Comparison of ENCODE assay signal across 17 cellular contexts in the genomic region with DNA sequence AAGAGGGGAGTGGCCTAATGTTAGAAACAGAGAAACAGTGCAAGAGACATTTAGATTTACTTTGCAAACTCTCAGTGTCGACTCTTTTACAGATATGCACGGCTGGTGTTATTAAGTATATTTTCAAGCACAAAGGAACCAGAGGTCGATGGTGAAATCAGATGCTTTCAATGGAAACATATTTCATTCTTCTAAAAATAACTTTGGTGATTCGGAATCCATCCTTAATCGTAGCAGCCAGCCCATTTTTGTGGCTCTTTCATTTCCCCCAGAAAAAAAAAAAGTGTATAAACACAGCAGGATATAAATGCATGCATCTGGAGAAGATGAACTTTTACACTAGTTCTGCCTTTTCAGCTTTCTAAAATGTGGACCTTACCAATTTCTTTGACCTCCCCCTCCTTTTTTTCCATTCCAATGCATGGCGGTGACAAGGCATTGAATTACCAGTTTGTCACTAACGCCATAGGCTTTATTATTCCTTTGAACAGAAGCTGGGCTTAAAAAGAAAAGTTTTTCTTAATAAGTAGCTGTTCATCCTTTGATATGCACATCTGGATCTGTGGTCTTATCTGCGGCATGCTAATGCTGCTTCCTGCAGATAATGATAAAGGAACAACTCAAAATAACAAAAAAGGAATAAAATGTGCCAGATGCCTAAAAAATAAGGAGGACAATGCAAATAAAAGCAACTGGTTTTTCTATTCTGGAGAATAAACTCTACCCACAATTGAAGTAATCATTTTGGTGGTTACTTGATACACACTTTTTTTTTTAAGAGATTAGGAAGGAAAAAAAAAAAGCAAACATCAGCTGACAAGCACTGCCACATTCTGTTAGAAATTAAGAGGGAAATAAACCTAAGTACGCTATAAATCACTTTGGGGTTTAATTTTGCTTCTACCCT.
DNase-seq lines count a peak whose midpoint lies in the region; ATAC-seq and TF ChIP-seq lines count a peak whose summit lies in the region.
"Had no signal": no experiment of that assay in that cellular context is flagged by ENCODE, and none has a peak within 500 bp of the region (broad histone marks: within the 10 kb centered on the region; RNA-seq: fewer than 3 reads in every experiment).

No MANE protein-coding gene starts in this region.

- peak overlapping the region in 4 of 5 experiments; percentile 29 to 64 (median 57) for H3K4me3 Mint-ChIP-seq in brain
- H3K4me3 Mint-ChIP-seq in activated CD8-positive, alpha-beta T cell treated with anti-CD3 and anti-CD28 coated beads for 36 hours, result no peak overlapping the region

- CTCF ChIA-PET in activated CD8-positive, alpha-beta T cell treated with anti-CD3 and anti-CD28 coated beads for 36 hours (lab: Charles Lee), result no interaction called here

- intact Hi-C loops in activated CD8-positive, alpha-beta T cell treated with anti-CD3 and anti-CD28 coated beads for 36 hours (cut with micrococcal nuclease), result no loop called here
- intact Hi-C loops in mucosa of descending colon (cut with DNase I, micrococcal nuclease), result no loop called here

- H3K4me1 ChIP-seq in mucosa of descending colon (ENCODE audit: low read depth), result peaks cover 4% of the 10 kb centered on the region
- H3K4me1 ChIP-seq: parathyroid adenoma had no signal

- peaks cover 45% of the 10 kb centered on the region for H3K4me1 Mint-ChIP-seq in brain
- H3K4me1 Mint-ChIP-seq in activated CD8-positive, alpha-beta T cell treated with anti-CD3 and anti-CD28 coated beads for 36 hours (ENCODE audit: low read depth), result peaks cover 4% of the 10 kb centered on the region

- no peaks in the 10 kb centered on the region for H3K36me3 ChIP-seq in mucosa of descending colon (ENCODE audit: low read depth)

- peaks cover under 1 to 3% (median 1%) of the 10 kb centered on the region in 5 experiments for H3K9me3 Mint-ChIP-seq in brain
- no peaks in the 10 kb centered on the region for H3K9me3 Mint-ChIP-seq in activated CD8-positive, alpha-beta T cell treated with anti-CD3 and anti-CD28 coated beads for 36 hours

- peak; percentile 14 for DNase-seq in AG09319 (ENCODE audit: extremely low read depth, low read depth)
- DNase-seq in NCI-H146 (lab: John Stamatoyannopoulos, UW), result peak; percentile 33
- DNase-seq in iris pigment epithelial cell (ENCODE audit: low read depth), result peak; percentile 65
- DNase-seq in COLO829 (ENCODE audit: low spot score), result no peak
- no peak for DNase-seq in activated CD8-positive, alpha-beta T cell treated with anti-CD3 and anti-CD28 coated beads for 36 hours
- no peak for DNase-seq in mucosa of descending colon
- DNase-seq: activated T-cell treated with anti-CD3 and anti-CD28 coated beads for 4 hours; amygdala; effector CD8-positive, alpha-beta T cell; NCI-H1105; NCI-H524; SIG-M5 had no signal

- no peak overlapping the region for H3K4me3 ChIP-seq in mucosa of descending colon
- H3K4me3 ChIP-seq: lung had no signal

- H3K36me3 Mint-ChIP-seq in brain, result peaks cover under 1% of the 10 kb centered on the region
- no peaks in the 10 kb centered on the region for H3K36me3 Mint-ChIP-seq in activated CD8-positive, alpha-beta T cell treated with anti-CD3 and anti-CD28 coated beads for 36 hours (ENCODE audit: low read depth)

- POLR2A ChIA-PET in activated CD8-positive, alpha-beta T cell treated with anti-CD3 and anti-CD28 coated beads for 36 hours (lab: Charles Lee), result no interaction called here

- no peaks in the 10 kb centered on the region for H3K9me3 ChIP-seq in mucosa of descending colon

- TF ChIP-seq CTCF in AG09319 (IDR thresholded peaks at IDR 0.05; ENCODE audit: low read depth, low read length) (no peak), brain (conservative IDR thresholded peaks at IDR 0.05) (no peak), mucosa of descending colon (IDR thresholded peaks at IDR 0.05) (no peak)
- TF ChIP-seq CTCF in activated CD8-positive, alpha-beta T cell treated with anti-CD3 and anti-CD28 coated beads for 36 hours (IDR thresholded peaks at IDR 0.05), result no peak

- H3K27me3 Mint-ChIP-seq in brain, result no peaks in the 10 kb centered on the region
- H3K27me3 Mint-ChIP-seq in activated CD8-positive, alpha-beta T cell treated with anti-CD3 and anti-CD28 coated beads for 36 hours, result peaks cover 11% of the 10 kb centered on the region

- peak overlapping the region in 3 of 5 experiments; percentile 15 to 42 (median 39) for H3K27ac Mint-ChIP-seq in brain
- no peak overlapping the region for H3K27ac Mint-ChIP-seq in activated CD8-positive, alpha-beta T cell treated with anti-CD3 and anti-CD28 coated beads for 36 hours

- no peak for ATAC-seq in GM18907 (IDR thresholded peaks at IDR 0.05; ENCODE audit: unreplicated experiment)
- ATAC-seq in activated CD8-positive, alpha-beta T cell treated with anti-CD3 and anti-CD28 coated beads for 36 hours, result no peak
- no peak for ATAC-seq in mucosa of descending colon
- ATAC-seq: HCT116 had no signal

Comparison
In these comparisons a context has a peak if more than half of its experiments do, and no peak if none do; other contexts are left out.
1. DNase-seq: peak in AG09319 (single experiment), NCI-H146 (single experiment) and iris pigment epithelial cell (single experiment); none in COLO829 (single experiment), activated CD8-positive, alpha-beta T cell treated with anti-CD3 and anti-CD28 coated beads for 36 hours (single experiment) and mucosa of descending colon (0 of 3).